In the genomic region with DNA sequence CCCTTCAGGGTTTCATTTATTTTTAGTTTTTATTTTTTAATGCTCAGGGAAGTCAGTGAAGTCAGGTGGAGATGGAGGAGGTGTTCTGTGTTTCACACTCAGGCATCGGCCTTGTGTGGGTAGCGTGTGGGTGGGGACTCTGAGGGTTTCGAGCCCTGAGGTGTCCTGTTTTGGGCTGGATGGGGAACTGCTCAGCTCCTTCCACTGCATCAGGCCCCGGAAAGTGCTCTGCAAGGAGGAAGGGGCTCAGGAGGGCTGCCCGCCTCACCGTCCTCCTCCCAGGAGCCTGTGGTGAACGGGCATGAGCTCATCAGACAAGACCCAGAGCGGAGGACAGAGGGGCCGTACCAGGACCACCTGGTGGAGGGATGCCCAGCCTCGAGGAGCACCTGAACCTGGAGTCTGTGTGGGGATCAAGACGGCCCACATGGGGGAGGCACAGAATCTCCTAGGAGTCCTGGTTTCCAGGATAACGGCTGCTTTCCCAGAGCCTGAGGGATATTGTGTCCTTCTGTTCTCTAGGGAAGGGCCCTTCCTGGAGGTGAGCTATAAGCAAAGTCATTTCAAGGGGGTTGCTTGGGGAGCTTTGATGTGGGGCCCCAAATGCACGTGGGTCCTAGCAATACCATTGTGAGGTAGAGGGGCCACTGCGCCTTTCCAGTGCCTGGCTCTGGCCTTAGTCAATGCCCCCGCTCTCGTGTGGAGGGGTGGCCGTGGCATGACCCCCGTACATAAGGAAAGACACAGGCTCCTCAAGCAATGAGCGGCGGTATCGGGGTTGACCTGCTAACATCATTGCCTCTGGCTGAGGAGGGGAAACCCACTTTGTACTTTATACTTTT, we compare ENCODE assay signal across 1 cellular context.
TF ChIP-seq lines count a peak whose summit lies in the region.

No MANE protein-coding gene starts in this region.

TF ChIP-seq in GM23338, 12 proteins besides CTCF, POLR2A, EP300 and RAD21 (continued from another document):
- TF ChIP-seq, protein P1, sequence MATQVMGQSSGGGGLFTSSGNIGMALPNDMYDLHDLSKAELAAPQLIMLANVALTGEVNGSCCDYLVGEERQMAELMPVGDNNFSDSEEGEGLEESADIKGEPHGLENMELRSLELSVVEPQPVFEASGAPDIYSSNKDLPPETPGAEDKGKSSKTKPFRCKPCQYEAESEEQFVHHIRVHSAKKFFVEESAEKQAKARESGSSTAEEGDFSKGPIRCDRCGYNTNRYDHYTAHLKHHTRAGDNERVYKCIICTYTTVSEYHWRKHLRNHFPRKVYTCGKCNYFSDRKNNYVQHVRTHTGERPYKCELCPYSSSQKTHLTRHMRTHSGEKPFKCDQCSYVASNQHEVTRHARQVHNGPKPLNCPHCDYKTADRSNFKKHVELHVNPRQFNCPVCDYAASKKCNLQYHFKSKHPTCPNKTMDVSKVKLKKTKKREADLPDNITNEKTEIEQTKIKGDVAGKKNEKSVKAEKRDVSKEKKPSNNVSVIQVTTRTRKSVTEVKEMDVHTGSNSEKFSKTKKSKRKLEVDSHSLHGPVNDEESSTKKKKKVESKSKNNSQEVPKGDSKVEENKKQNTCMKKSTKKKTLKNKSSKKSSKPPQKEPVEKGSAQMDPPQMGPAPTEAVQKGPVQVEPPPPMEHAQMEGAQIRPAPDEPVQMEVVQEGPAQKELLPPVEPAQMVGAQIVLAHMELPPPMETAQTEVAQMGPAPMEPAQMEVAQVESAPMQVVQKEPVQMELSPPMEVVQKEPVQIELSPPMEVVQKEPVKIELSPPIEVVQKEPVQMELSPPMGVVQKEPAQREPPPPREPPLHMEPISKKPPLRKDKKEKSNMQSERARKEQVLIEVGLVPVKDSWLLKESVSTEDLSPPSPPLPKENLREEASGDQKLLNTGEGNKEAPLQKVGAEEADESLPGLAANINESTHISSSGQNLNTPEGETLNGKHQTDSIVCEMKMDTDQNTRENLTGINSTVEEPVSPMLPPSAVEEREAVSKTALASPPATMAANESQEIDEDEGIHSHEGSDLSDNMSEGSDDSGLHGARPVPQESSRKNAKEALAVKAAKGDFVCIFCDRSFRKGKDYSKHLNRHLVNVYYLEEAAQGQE (IDR thresholded peaks at IDR 0.05; ENCODE audit: unreplicated experiment), result no peak
- TF ChIP-seq ZNF114 (CRISPR knock-in tag; IDR thresholded peaks at IDR 0.05) (no peak), JUNB (IDR thresholded peaks at IDR 0.05; ENCODE audit: unreplicated experiment) (no peak), POLR2AphosphoS5 (IDR thresholded peaks at IDR 0.05; ENCODE audit: low read depth) (no peak), EZH2phosphoT487 (IDR thresholded peaks at IDR 0.05; ENCODE audit: unreplicated experiment) (no peak)
TF ChIP-seq in GM23338: peak in this region for 0.
